In the genomic region with DNA sequence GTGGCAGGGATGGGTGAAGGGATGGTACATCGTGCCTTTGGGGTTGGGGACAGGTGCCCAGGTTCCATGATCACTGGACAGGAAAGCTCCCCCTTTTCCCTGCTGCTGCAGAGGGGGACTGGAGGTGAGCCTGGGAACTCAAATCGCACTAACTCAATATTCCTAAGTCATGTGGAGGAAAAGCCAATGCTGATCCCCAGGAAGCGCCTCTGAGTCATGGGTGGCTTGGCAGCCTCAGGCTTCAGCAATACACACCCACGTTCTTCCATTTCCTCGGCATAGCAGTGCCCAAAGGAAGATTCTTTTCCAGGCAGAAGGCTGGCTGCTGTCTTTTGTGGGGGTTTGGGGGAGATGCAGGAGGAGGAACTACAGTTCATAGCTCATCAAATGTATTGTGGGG, we compare ENCODE assay signal across 13 cellular contexts.
A peak's percentile ranks its signal among the peaks of the same experiment; 100 is the strongest.
DNase-seq lines count a peak whose midpoint lies in the region; ATAC-seq and TF ChIP-seq lines count a peak whose summit lies in the region.
"Had no signal": no experiment of that assay in that cellular context is flagged by ENCODE, and none has a peak within 500 bp of the region (broad histone marks: within the 10 kb centered on the region; RNA-seq: fewer than 3 reads in every experiment).

No MANE protein-coding gene starts in this region.

- DNase-seq in GM04503 (ENCODE audit: low read depth) = peak; percentile 5
- DNase-seq in foreskin keratinocyte = peak; percentile 16 to 31
- DNase-seq in stromal cell of bone marrow (ENCODE audit: low read depth) = peak; percentile 59
- DNase-seq in NCI-H524 (lab: John Stamatoyannopoulos, UW) = no peak
- DNase-seq in cerebellar cortex (ENCODE audit: low spot score) = no peak
- DNase-seq: activated CD4-positive, alpha-beta memory T cell treated with anti-CD3 and anti-CD28 coated beads for 36 hours; Caco-2; cerebellar nuclear complex; immature natural killer cell; sigmoid colon; T-helper 2 cell had no signal

- no peak overlapping the region for H3K27ac ChIP-seq in foreskin keratinocyte
- H3K27ac ChIP-seq: sigmoid colon had no signal

- TF ChIP-seq CTCF in foreskin keratinocyte (conservative IDR thresholded peaks at IDR 0.05) = no peak

- ATAC-seq in SK-N-SH treated with all-trans-retinoic acid at 6 μM for 48 hours = peak; percentile 87
- ATAC-seq in foreskin keratinocyte = peak; percentile 84
- ATAC-seq in HG02571 (IDR thresholded peaks at IDR 0.05; ENCODE audit: unreplicated experiment) = no peak

- H3K27me3 ChIP-seq in foreskin keratinocyte = no peaks in the 10 kb centered on the region
- H3K27me3 ChIP-seq: sigmoid colon had no signal

- peaks cover 15% of the 10 kb centered on the region for H3K4me1 ChIP-seq in foreskin keratinocyte

TF ChIP-seq in SK-N-SH treated with all-trans-retinoic acid at 6 μM for 48 hours, 23 proteins besides CTCF, POLR2A, EP300 and RAD21:
- TF ChIP-seq, protein P1, sequence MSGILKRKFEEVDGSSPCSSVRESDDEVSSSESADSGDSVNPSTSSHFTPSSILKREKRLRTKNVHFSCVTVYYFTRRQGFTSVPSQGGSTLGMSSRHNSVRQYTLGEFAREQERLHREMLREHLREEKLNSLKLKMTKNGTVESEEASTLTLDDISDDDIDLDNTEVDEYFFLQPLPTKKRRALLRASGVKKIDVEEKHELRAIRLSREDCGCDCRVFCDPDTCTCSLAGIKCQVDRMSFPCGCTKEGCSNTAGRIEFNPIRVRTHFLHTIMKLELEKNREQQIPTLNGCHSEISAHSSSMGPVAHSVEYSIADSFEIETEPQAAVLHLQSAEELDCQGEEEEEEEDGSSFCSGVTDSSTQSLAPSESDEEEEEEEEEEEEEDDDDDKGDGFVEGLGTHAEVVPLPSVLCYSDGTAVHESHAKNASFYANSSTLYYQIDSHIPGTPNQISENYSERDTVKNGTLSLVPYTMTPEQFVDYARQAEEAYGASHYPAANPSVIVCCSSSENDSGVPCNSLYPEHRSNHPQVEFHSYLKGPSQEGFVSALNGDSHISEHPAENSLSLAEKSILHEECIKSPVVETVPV (CRISPR knock-in tag; IDR thresholded peaks at IDR 0.05) = no peak
- TF ChIP-seq ARNTL (CRISPR knock-in tag; IDR thresholded peaks at IDR 0.05; ENCODE audit: borderline replicate concordance, low read depth) (no peak), PPARA (CRISPR knock-in tag; IDR thresholded peaks at IDR 0.05; ENCODE audit: borderline replicate concordance) (no peak), BACH2 (CRISPR knock-in tag; IDR thresholded peaks at IDR 0.05; ENCODE audit: borderline replicate concordance) (no peak), OSR1 (CRISPR knock-in tag; IDR thresholded peaks at IDR 0.05) (no peak), SNAI2 (CRISPR knock-in tag; IDR thresholded peaks at IDR 0.05) (no peak), ZNF70 (CRISPR knock-in tag; IDR thresholded peaks at IDR 0.05) (no peak), ESRRG (CRISPR knock-in tag; IDR thresholded peaks at IDR 0.05) (no peak), ZC3H10 (CRISPR knock-in tag; IDR thresholded peaks at IDR 0.05) (no peak), TCF4 (CRISPR knock-in tag; IDR thresholded peaks at IDR 0.05; ENCODE audit: borderline replicate concordance) (no peak), ZNF8 (CRISPR knock-in tag; IDR thresholded peaks at IDR 0.05) (no peak)
- TF ChIP-seq, protein P2, sequence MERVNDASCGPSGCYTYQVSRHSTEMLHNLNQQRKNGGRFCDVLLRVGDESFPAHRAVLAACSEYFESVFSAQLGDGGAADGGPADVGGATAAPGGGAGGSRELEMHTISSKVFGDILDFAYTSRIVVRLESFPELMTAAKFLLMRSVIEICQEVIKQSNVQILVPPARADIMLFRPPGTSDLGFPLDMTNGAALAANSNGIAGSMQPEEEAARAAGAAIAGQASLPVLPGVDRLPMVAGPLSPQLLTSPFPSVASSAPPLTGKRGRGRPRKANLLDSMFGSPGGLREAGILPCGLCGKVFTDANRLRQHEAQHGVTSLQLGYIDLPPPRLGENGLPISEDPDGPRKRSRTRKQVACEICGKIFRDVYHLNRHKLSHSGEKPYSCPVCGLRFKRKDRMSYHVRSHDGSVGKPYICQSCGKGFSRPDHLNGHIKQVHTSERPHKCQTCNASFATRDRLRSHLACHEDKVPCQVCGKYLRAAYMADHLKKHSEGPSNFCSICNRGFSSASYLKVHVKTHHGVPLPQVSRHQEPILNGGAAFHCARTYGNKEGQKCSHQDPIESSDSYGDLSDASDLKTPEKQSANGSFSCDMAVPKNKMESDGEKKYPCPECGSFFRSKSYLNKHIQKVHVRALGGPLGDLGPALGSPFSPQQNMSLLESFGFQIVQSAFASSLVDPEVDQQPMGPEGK (CRISPR knock-in tag; IDR thresholded peaks at IDR 0.05; ENCODE audit: borderline replicate concordance) = no peak

Comparison
In these comparisons a context has a peak if more than half of its experiments do, and no peak if none do; other contexts are left out.
1. DNase-seq: peak in GM04503 (single experiment), foreskin keratinocyte (2 of 2) and stromal cell of bone marrow (single experiment); none in NCI-H524 (0 of 2) and cerebellar cortex (single experiment).